In genomic region chr14:65255029-65255545, GRCh38 we compare ENCODE assay signal across 1 cellular context.
TF ChIP-seq lines count a peak whose summit lies in the region.

No MANE protein-coding gene starts in this region.

TF ChIP-seq in GM23338, 12 proteins besides CTCF, POLR2A, EP300 and RAD21 (continued from another document):
- TF ChIP-seq ETS1 (IDR thresholded peaks at IDR 0.05) (no peak), ZNF331 (CRISPR knock-in tag; IDR thresholded peaks at IDR 0.05; ENCODE audit: low read depth) (no peak), JUNB (IDR thresholded peaks at IDR 0.05; ENCODE audit: unreplicated experiment) (no peak), NANOG (IDR thresholded peaks at IDR 0.05; ENCODE audit: borderline replicate concordance) (no peak), ZNF114 (CRISPR knock-in tag; IDR thresholded peaks at IDR 0.05) (no peak), CREB1 (CRISPR knock-in tag; IDR thresholded peaks at IDR 0.05; ENCODE audit: low read depth) (no peak), REST (IDR thresholded peaks at IDR 0.05; ENCODE audit: unreplicated experiment) (no peak), EZH2 (IDR thresholded peaks at IDR 0.05; ENCODE audit: low read depth, unreplicated experiment) (no peak), POLR2AphosphoS5 (IDR thresholded peaks at IDR 0.05; ENCODE audit: low read depth) (no peak)
